ENCODE assay signal across 11 cellular contexts in the genomic region with DNA sequence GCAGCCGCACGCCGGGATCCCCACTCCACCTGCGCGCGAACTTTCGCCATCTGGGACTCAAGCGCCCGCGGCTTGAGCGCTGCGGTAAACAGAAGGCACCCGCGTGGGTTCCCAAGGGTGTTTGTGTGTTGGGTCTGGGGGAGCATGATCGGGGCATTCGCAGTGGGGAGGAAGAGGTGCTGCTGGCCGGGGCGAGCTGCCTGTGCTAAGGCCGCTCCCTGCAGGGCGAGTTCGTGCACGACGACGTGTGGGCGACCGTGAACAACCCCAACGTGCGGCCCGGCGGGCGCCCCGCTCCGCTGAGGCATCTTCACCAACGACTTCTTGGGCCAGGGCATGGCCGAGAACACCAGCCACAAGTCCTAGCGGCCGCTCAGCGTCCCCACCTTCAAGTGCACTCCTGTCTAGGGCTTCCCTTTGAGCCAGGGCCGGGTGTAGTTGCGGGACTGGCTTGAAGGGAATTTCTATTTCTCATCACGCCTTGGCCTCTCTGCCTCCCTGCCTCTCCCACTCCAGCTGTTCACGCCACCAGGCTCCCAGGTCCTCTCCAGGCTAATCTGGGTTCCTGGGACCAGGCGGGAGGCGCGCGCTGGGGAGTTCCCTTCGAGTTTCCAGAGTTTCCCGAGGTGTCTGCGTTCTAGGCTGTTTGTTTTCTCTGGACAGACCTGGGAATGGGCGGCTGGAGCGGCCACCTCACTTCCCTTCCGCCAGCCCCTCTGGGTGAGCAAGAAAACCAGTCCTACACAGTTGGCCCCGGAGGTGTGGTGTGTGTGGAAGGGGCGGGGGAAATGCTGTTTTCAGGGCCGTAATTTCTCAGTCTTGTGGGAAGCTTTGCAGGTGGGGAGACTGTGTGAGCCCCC.
A peak's percentile ranks its signal among the peaks of the same experiment; 100 is the strongest.
DNase-seq lines count a peak whose midpoint lies in the region; ATAC-seq and TF ChIP-seq lines count a peak whose summit lies in the region.
"Had no signal": no experiment of that assay in that cellular context is flagged by ENCODE, and none has a peak within 500 bp of the region (broad histone marks: within the 10 kb centered on the region; RNA-seq: fewer than 3 reads in every experiment).

No MANE protein-coding gene starts in this region.

- no peak overlapping the region for H3K9ac ChIP-seq in mammary epithelial cell (ENCODE audit: insufficient read depth, low read length)
- H3K9ac ChIP-seq in trophoblast cell (ENCODE audit: low read length), result no peak overlapping the region

- no peak overlapping the region for H3K23ac ChIP-seq in trophoblast cell (ENCODE audit: low read length)

- H2BK120ac ChIP-seq in trophoblast cell (ENCODE audit: insufficient read depth, low read length, poor library complexity), result no peak overlapping the region

- TF ChIP-seq CTCF in mammary epithelial cell (conservative IDR thresholded peaks at IDR 0.05 in 1 of 2, IDR thresholded peaks at IDR 0.05 in 1 of 2; ENCODE audit: extremely low read depth in 1 of 2, insufficient read depth in 1 of 2, low read depth in 1 of 2, low read length in 2 of 2) (no peak), transverse colon (IDR thresholded peaks at IDR 0.05) (no peak)

- BruUV-seq in mammary epithelial cell (replicated peaks; lab: Mats Ljungman, UMichigan), result no TSS peak

- no peaks in the 10 kb centered on the region for H3K79me1 ChIP-seq in trophoblast cell (ENCODE audit: low read length)

- CTCF ChIA-PET in mammary epithelial cell (lab: Charles Lee; ENCODE audit: low non-redundant PET), result no interaction called here
- CTCF ChIA-PET in activated naive CD4-positive, alpha-beta T cell treated with anti-CD3 and anti-CD28 coated beads for 36 hours (lab: Charles Lee), result no interaction called here

- in situ Hi-C loops in mammary epithelial cell (cut with MboI; ENCODE audit: low sequenced_read_pairs in 2 of 2) (no loop called here), transverse colon (cut with MboI; ENCODE audit: low pct_ligation_motif_present in 1 of 4, low pct_unique_long_range_greater_than_20kb in 1 of 4, low sequenced_read_pairs in 3 of 4) (no loop called here)

- ATAC-seq in left ventricle myocardium superior (peak; percentile 50), GM21515 (IDR thresholded peaks at IDR 0.05; ENCODE audit: unreplicated experiment) (no peak)
- ATAC-seq: activated CD4-positive, alpha-beta T cell treated with anti-CD3 and anti-CD28 coated beads for 36 hours had no signal

- no peak overlapping the region for H4K12ac ChIP-seq in trophoblast cell (ENCODE audit: low read depth, low read length)

- H3K18ac ChIP-seq in trophoblast cell (ENCODE audit: low read length), result no peak overlapping the region

- no peak overlapping the region for H3K4ac ChIP-seq in trophoblast cell (ENCODE audit: low read depth, low read length)

- no peak for TF ChIP-seq EP300 in transverse colon (IDR thresholded peaks at IDR 0.05; ENCODE audit: low read depth)

- dilution Hi-C loops in mammary epithelial cell (cut with HindIII; ENCODE audit: low sequenced_read_pairs), result no loop called here

- H3K4me3 Mint-ChIP-seq in activated naive CD4-positive, alpha-beta T cell treated with anti-CD3 and anti-CD28 coated beads for 36 hours, result no peak overlapping the region
- H3K4me3 Mint-ChIP-seq: activated CD4-positive, alpha-beta T cell treated with anti-CD3 and anti-CD28 coated beads for 36 hours had no signal

- DNase-seq in ELF-1 (ENCODE audit: low read depth, low spot score), result peak; percentile 40
- DNase-seq in mammary epithelial cell, result no peak
- DNase-seq in left ventricle myocardium superior, result peak; percentile 31
- DNase-seq in trophoblast cell, result no peak
- DNase-seq in NAMALWA (ENCODE audit: low spot score), result no peak
- no peak for DNase-seq in transverse colon
- no peak for DNase-seq in activated naive CD4-positive, alpha-beta T cell treated with anti-CD3 and anti-CD28 coated beads for 36 hours
- DNase-seq: activated CD4-positive, alpha-beta T cell treated with anti-CD3 and anti-CD28 coated beads for 36 hours; NCI-H1048; NCI-H82 had no signal

- H3K9me3 Mint-ChIP-seq in activated naive CD4-positive, alpha-beta T cell treated with anti-CD3 and anti-CD28 coated beads for 36 hours, result no peaks in the 10 kb centered on the region

- H3K4me3 ChIP-seq in mammary epithelial cell (replicated peaks in 1 of 3; ENCODE audit: insufficient read depth in 1 of 3, low read depth in 2 of 3, low read length in 3 of 3), result peak overlapping the region in 1 of 3 experiments; percentile 29
- no peak overlapping the region for H3K4me3 ChIP-seq in trophoblast cell (ENCODE audit: low read depth, low read length)
- H3K4me3 ChIP-seq in transverse colon, result peak overlapping the region in 1 of 4 donors; percentile 18

- no peak overlapping the region for H3K14ac ChIP-seq in trophoblast cell (ENCODE audit: low read length)

- peaks cover 5% of the 10 kb centered on the region for H3K4me1 ChIP-seq in mammary epithelial cell (ENCODE audit: insufficient read depth, low read length)
- peaks cover 0 to 10% of the 10 kb centered on the region in 2 experiments for H3K4me1 ChIP-seq in trophoblast cell (ENCODE audit: control insufficient read depth in 1 of 2, insufficient read depth in 2 of 2, low read length in 2 of 2)
- no peaks in the 10 kb centered on the region for H3K4me1 ChIP-seq in transverse colon

- intact Hi-C loops in mammary epithelial cell (cut with micrococcal nuclease) (no loop called here), left ventricle myocardium superior (cut with micrococcal nuclease) (no loop called here), transverse colon (cut with DNase I; ENCODE audit: low total_unique reads) (no loop called here)
- intact Hi-C loops in activated naive CD4-positive, alpha-beta T cell treated with anti-CD3 and anti-CD28 coated beads for 36 hours (cut with micrococcal nuclease), result no loop called here

- H2BK5ac ChIP-seq in trophoblast cell (ENCODE audit: low read depth, low read length, poor library complexity), result no peak overlapping the region

- H3K36me3 Mint-ChIP-seq in activated naive CD4-positive, alpha-beta T cell treated with anti-CD3 and anti-CD28 coated beads for 36 hours (ENCODE audit: low read depth), result peaks cover 1% of the 10 kb centered on the region

- H4K91ac ChIP-seq in trophoblast cell (ENCODE audit: low read depth, low read length), result no peak overlapping the region

- H3K27ac Mint-ChIP-seq in activated naive CD4-positive, alpha-beta T cell treated with anti-CD3 and anti-CD28 coated beads for 36 hours, result no peak overlapping the region
- H3K27ac Mint-ChIP-seq: activated CD4-positive, alpha-beta T cell treated with anti-CD3 and anti-CD28 coated beads for 36 hours had no signal

- H3K9me3 ChIP-seq in mammary epithelial cell (replicated peaks; ENCODE audit: insufficient read depth, low read length) (no peaks in the 10 kb centered on the region), trophoblast cell (ENCODE audit: insufficient read depth, low read depth, low read length) (no peaks in the 10 kb centered on the region), transverse colon (no peaks in the 10 kb centered on the region)

- TF ChIP-seq POLR2A in transverse colon (IDR thresholded peaks at IDR 0.05), result no peak

- H3K27ac ChIP-seq in mammary epithelial cell (ENCODE audit: insufficient read depth, low read depth, low read length) (no peak overlapping the region), trophoblast cell (ENCODE audit: low read depth, low read length) (no peak overlapping the region), transverse colon (no peak overlapping the region)

- no peaks in the 10 kb centered on the region for H4K20me1 ChIP-seq in mammary epithelial cell (ENCODE audit: insufficient read depth, low read length)

- peak overlapping the region; percentile 27 for H2AFZ ChIP-seq in mammary epithelial cell (ENCODE audit: low read depth, low read length)
- no peak overlapping the region for H2AFZ ChIP-seq in trophoblast cell (ENCODE audit: insufficient read depth, low read length, poor library complexity)

- H2AK5ac ChIP-seq in trophoblast cell (ENCODE audit: low read length), result no peak overlapping the region

- H2BK12ac ChIP-seq in trophoblast cell (ENCODE audit: low read length), result no peak overlapping the region

- 75% methylated on average over 4 of the region's 55 CpGs for WGBS in mammary epithelial cell (ENCODE audit: low coverage, missing lambda C conversion rate)
- no CpG with 5 or more reads among the region's 55 CpGs for WGBS in trophoblast cell (ENCODE audit: extremely low coverage, insufficient coverage, insufficient read length)
- WGBS in transverse colon (ENCODE audit: low coverage in 1 of 2), 2 donors, result 59 to 84% methylated on average over 10 to 52 of the region's 55 CpGs

- H3K36me3 ChIP-seq in mammary epithelial cell (ENCODE audit: insufficient read depth, low read length), result no peaks in the 10 kb centered on the region
- no peaks in the 10 kb centered on the region for H3K36me3 ChIP-seq in trophoblast cell (ENCODE audit: control insufficient read depth in 1 of 2, insufficient read depth in 2 of 2, low read length in 2 of 2)
- H3K36me3 ChIP-seq in transverse colon, result no peaks in the 10 kb centered on the region

- H3K79me2 ChIP-seq in mammary epithelial cell (ENCODE audit: insufficient read depth, low read length) (no peaks in the 10 kb centered on the region), trophoblast cell (ENCODE audit: control insufficient read depth, insufficient read depth, low read length, poor library complexity) (no peaks in the 10 kb centered on the region)

- H3K27me3 ChIP-seq in mammary epithelial cell (ENCODE audit: insufficient read depth, low read length), result peaks cover 14% of the 10 kb centered on the region
- no peaks in the 10 kb centered on the region for H3K27me3 ChIP-seq in trophoblast cell (ENCODE audit: insufficient read depth, low read length)
- peaks cover 16% of the 10 kb centered on the region for H3K27me3 ChIP-seq in transverse colon

- H3K4me2 ChIP-seq in mammary epithelial cell (ENCODE audit: insufficient read depth, low read depth, low read length) (peak overlapping the region; percentile 81), trophoblast cell (ENCODE audit: low read length) (peak overlapping the region; percentile 67)

- H3K4me1 Mint-ChIP-seq in activated naive CD4-positive, alpha-beta T cell treated with anti-CD3 and anti-CD28 coated beads for 36 hours (ENCODE audit: low read depth), result no peaks in the 10 kb centered on the region
- H3K4me1 Mint-ChIP-seq: activated CD4-positive, alpha-beta T cell treated with anti-CD3 and anti-CD28 coated beads for 36 hours had no signal

- H4K8ac ChIP-seq in trophoblast cell (ENCODE audit: low read depth, low read length), result no peak overlapping the region

- H3K27me3 Mint-ChIP-seq in activated naive CD4-positive, alpha-beta T cell treated with anti-CD3 and anti-CD28 coated beads for 36 hours (ENCODE audit: low read depth), result peaks cover 17% of the 10 kb centered on the region

Comparison
In these comparisons a context has a peak if more than half of its experiments do, and no peak if none do; other contexts are left out.
1. DNase-seq: peak in ELF-1 (single experiment) and left ventricle myocardium superior (single experiment); none in mammary epithelial cell (single experiment), trophoblast cell (0 of 2), NAMALWA (single experiment), transverse colon (single experiment) and activated naive CD4-positive, alpha-beta T cell treated with anti-CD3 and anti-CD28 coated beads for 36 hours (single experiment).